Comparison of ENCODE assay signal across 1 cellular context in genomic region chr2:219404954-219405353, GRCh38.
TF ChIP-seq lines count a peak whose summit lies in the region.

No MANE protein-coding gene starts in this region.

TF ChIP-seq in H1, 55 proteins besides CTCF, POLR2A, EP300 and RAD21:
- no peak for TF ChIP-seq RBBP5 (IDR thresholded peaks at IDR 0.05; ENCODE audit: borderline replicate concordance, low read depth, low read length)
- no peak for TF ChIP-seq HDAC6 (IDR thresholded peaks at IDR 0.05; ENCODE audit: low read depth, low read length)
- no peak for TF ChIP-seq NANOG (IDR thresholded peaks at IDR 0.05; ENCODE audit: insufficient read depth, low read depth, low read length, poor library complexity, severe bottlenecking)
- no peak for TF ChIP-seq HDAC2 (IDR thresholded peaks at IDR 0.05; ENCODE audit: borderline replicate concordance in 1 of 2, low read depth in 2 of 2, low read length in 2 of 2)
- no peak for TF ChIP-seq TBP (IDR thresholded peaks at IDR 0.05; ENCODE audit: low read depth, low read length)
- TF ChIP-seq, protein P1, sequence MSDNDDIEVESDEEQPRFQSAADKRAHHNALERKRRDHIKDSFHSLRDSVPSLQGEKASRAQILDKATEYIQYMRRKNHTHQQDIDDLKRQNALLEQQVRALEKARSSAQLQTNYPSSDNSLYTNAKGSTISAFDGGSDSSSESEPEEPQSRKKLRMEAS (IDR thresholded peaks at IDR 0.05) = 0 out of 2 replicates have a peak, but pooled peaks have one; percentile 10
- TF ChIP-seq KDM4A (IDR thresholded peaks at IDR 0.05; ENCODE audit: low read depth, low read length, severe bottlenecking) = no peak
- TF ChIP-seq SUZ12 (IDR thresholded peaks at IDR 0.05; ENCODE audit: low read length) = no peak
- TF ChIP-seq, protein P2, sequence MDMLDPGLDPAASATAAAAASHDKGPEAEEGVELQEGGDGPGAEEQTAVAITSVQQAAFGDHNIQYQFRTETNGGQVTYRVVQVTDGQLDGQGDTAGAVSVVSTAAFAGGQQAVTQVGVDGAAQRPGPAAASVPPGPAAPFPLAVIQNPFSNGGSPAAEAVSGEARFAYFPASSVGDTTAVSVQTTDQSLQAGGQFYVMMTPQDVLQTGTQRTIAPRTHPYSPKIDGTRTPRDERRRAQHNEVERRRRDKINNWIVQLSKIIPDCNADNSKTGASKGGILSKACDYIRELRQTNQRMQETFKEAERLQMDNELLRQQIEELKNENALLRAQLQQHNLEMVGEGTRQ (IDR thresholded peaks at IDR 0.05; ENCODE audit: low read length) = no peak
